Comparison of ENCODE assay signal across 8 cellular contexts in the genomic region with DNA sequence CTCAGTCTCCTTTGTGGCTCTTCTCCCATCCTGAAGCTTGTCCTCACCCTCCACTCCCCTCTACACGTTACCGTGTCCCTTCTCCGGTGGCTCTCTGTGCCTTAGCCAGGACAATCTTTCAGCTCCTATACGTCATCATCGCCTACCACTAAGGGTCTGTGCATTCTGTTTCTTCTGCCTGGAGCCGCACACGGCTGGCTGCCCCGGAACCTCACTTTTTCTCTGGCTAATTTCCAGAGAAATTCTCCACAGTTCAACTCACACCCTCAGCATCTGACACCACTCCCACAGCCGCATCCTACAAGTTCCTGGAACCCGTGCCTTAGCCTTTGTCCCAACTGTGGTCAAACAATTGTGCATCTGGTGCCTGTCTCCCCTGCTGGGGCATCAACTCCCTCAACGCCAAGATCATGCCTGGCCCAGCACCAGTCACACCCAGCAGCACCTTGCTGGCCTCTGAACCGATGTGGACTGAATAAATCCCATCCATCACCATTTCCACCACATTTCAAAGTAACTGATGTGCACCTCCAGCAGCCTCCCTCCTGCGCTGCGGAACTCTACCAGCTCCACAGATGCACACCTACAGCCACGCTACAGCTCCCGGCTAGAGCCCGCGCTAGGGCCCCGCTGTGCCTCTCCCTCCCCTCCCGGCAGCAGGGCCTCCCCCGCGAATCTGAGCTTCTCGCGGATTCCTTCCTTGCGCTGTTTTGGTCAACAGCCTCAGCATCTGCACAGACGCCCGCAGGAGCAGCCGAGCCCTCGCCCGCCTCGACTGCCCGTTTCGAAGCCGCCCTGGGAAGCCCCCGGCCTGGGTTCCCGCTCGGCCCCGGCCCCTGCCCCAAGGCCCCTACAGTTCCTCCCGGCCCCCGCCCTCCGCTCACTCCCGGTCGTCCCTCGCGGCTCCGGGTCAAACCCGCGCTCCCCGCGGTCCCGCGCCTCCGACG. TPM values are rescaled to one million over a fixed set of nuclear protein-coding genes. Genes with fewer than 3 reads are reported as not detected.
DNase-seq lines count a peak whose midpoint lies in the region; ATAC-seq and TF ChIP-seq lines count a peak whose summit lies in the region.

No MANE protein-coding gene starts in this region.

- H3K4me2 ChIP-seq in HCT116 (ENCODE audit: low read length) (peak overlapping the region; percentile 97), mesendoderm (ENCODE audit: low read length) (peak overlapping the region; percentile 99)

- H3K18ac ChIP-seq in mesendoderm (ENCODE audit: low read length): peak overlapping the region; percentile 98

- TF ChIP-seq POLR2A in HCT116 (IDR thresholded peaks at IDR 0.05; ENCODE audit: borderline replicate concordance, extremely low read depth, insufficient read depth, insufficient read length): no peak

- H3K79me1 ChIP-seq in mesendoderm (ENCODE audit: low read length): peaks cover 43% of the 10 kb centered on the region

- H3K27me3 ChIP-seq in HCT116 (ENCODE audit: insufficient read depth, low read length) (no peaks in the 10 kb centered on the region), MG63 (no peaks in the 10 kb centered on the region), duodenal mucosa (ENCODE audit: control insufficient read depth in 1 of 2, insufficient read depth in 2 of 2, low read length in 2 of 2) (no peaks in the 10 kb centered on the region), mesendoderm (ENCODE audit: insufficient read depth, low read length, poor library complexity) (no peaks in the 10 kb centered on the region)

- peak overlapping the region; percentile 72 for H3K23ac ChIP-seq in mesendoderm (ENCODE audit: low read length)

- POLR2A ChIA-PET in HCT116 (lab: Charles Lee) (interaction anchor here (1.1 kb wide), 1 partner anchor 281 kb away, joined by 3 read pairs; the partner anchor contains the start of gene CUL4A), activated B cell treated with CpG ODN at 0.5 μM for 24 hours (lab: Charles Lee) (interaction anchor here (0.6 to 1.8 kb wide), 2 partner anchors 39 to 281 kb away, joined by 5 to 8 read pairs; partner anchors contain the start of genes CUL4A and PCID2)

- H3K4me3 ChIP-seq in GM12864 (ENCODE audit: low read depth, low read length) (peak overlapping the region; percentile 61), HCT116 (replicated peaks in 1 of 2; ENCODE audit: low read depth in 1 of 2, low read length in 2 of 2) (peak overlapping the region; percentile 74 to 85), MG63 (peak overlapping the region; percentile 88), duodenal mucosa (ENCODE audit: low read depth in 1 of 2, low read length in 2 of 2) (peak overlapping the region; percentile 71 to 82), mesendoderm (ENCODE audit: low read length) (peak overlapping the region; percentile 91)

- H3K4ac ChIP-seq in mesendoderm (ENCODE audit: low read depth, low read length): peak overlapping the region; percentile 61

- no peak for TF ChIP-seq RAD21 in HCT116 (IDR thresholded peaks at IDR 0.05; ENCODE audit: low read depth)

- CTCF ChIA-PET in HCT116 (lab: Charles Lee): interaction anchor here (1.0 to 1.7 kb wide), 3 partner anchors 8 to 39 kb away, joined by 3 to 6 read pairs (median 3); no protein-coding TSS in a partner anchor
- CTCF ChIA-PET in activated B cell treated with CpG ODN at 0.5 μM for 24 hours (lab: Charles Lee): no interaction called here

- peak overlapping the region; percentile 84 for H3K9ac ChIP-seq in HCT116 (ENCODE audit: low read length)
- H3K9ac ChIP-seq in duodenal mucosa (ENCODE audit: low read depth in 1 of 2, low read length in 2 of 2): peak overlapping the region; percentile 51 to 77
- H3K9ac ChIP-seq in mesendoderm (ENCODE audit: low read length): peak overlapping the region; percentile 87

- H3K9me2 ChIP-seq in HCT116 (ENCODE audit: insufficient read depth): no peaks in the 10 kb centered on the region

- peaks cover 2 to 4% of the 10 kb centered on the region in 2 experiments; a peak in 1 of 4 replicates for H3K36me3 ChIP-seq in HCT116 (ENCODE audit: control insufficient read depth in 1 of 2, insufficient read depth in 2 of 2, low read length in 2 of 2)
- H3K36me3 ChIP-seq in MG63: peaks cover 20% of the 10 kb centered on the region
- peaks cover 0 to 6% of the 10 kb centered on the region in 2 donors for H3K36me3 ChIP-seq in duodenal mucosa (ENCODE audit: control insufficient read depth in 1 of 2, insufficient read depth in 2 of 2, low read length in 2 of 2)
- H3K36me3 ChIP-seq in mesendoderm (ENCODE audit: control insufficient read depth, insufficient read depth, low read length): no peaks in the 10 kb centered on the region

- no peak for DNase-seq in GM12864 (ENCODE audit: low read depth)
- no peak for DNase-seq in HCT116 (ENCODE audit: low read depth, low spot score)
- DNase-seq in MG63: peak; percentile 39
- no peak for DNase-seq in activated B cell treated with CpG ODN at 0.5 μM for 24 hours
- DNase-seq in mesendoderm: peak; percentile 49
- DNase-seq in stimulated activated effector memory CD8-positive, alpha-beta T cell treated with anti-CD3 and anti-CD28 coated beads, Interleukin-12 subunit alpha, Interleukin-12 subunit beta, amount 100 ng/mL, for 72 hours (ENCODE audit: low spot score in 2 of 2): peak; percentile 26 to 76
- DNase-seq in NK-92 (lab: John Stamatoyannopoulos, UW; ENCODE audit: unreplicated experiment): no peak

- H4K8ac ChIP-seq in mesendoderm (ENCODE audit: low read depth, low read length): no peak overlapping the region

- intact Hi-C loops in HCT116 (cut with micrococcal nuclease): no loop called here
- intact Hi-C loops in activated B cell treated with CpG ODN at 0.5 μM for 24 hours (cut with micrococcal nuclease): loop anchor here (1.0 to 5.0 kb wide), 6 partner anchors 43 to 622 kb away; partner anchors contain the start of genes CUL4A, LAMP1 and PCID2

- H3K27ac ChIP-seq in HCT116 (ENCODE audit: low read depth, low read length): peak overlapping the region; percentile 84
- peak overlapping the region; percentile 52 for H3K27ac ChIP-seq in duodenal mucosa (ENCODE audit: low read depth, low read length)
- peak overlapping the region; percentile 58 for H3K27ac ChIP-seq in mesendoderm (ENCODE audit: low read depth, low read length)

- H3K27ac Mint-ChIP-seq in activated B cell treated with CpG ODN at 0.5 μM for 24 hours: peak overlapping the region; percentile 77
- peak overlapping the region; percentile 77 for H3K27ac Mint-ChIP-seq in stimulated activated effector memory CD8-positive, alpha-beta T cell treated with anti-CD3 and anti-CD28 coated beads, Interleukin-12 subunit alpha, Interleukin-12 subunit beta, amount 100 ng/mL, for 72 hours

- H2AK5ac ChIP-seq in mesendoderm (ENCODE audit: low read length): peak overlapping the region; percentile 27

- H2BK5ac ChIP-seq in mesendoderm (ENCODE audit: low read length): no peak overlapping the region

- no peak overlapping the region for H2BK120ac ChIP-seq in mesendoderm (ENCODE audit: low read depth, low read length)

- WGBS in mesendoderm (ENCODE audit: extremely low coverage, insufficient coverage, low lambda C conversion rate): no CpG with 5 or more reads among the region's 54 CpGs

- H2BK15ac ChIP-seq in mesendoderm (replicated peaks; ENCODE audit: low read depth): no peak overlapping the region

- no peaks in the 10 kb centered on the region for H3K9me3 ChIP-seq in HCT116 (ENCODE audit: control insufficient read depth in 1 of 2, insufficient read depth in 1 of 2, low read depth in 1 of 2, low read length in 2 of 2)
- no peaks in the 10 kb centered on the region for H3K9me3 ChIP-seq in MG63
- H3K9me3 ChIP-seq in duodenal mucosa (ENCODE audit: control insufficient read depth in 1 of 2, low read length in 2 of 2): no peaks in the 10 kb centered on the region

- BruUV-seq in HCT116 (replicated peaks; lab: Mats Ljungman, UMichigan): no TSS peak

- H3K36me3 Mint-ChIP-seq in activated B cell treated with CpG ODN at 0.5 μM for 24 hours (ENCODE audit: low read depth): peaks cover 7% of the 10 kb centered on the region
- H3K36me3 Mint-ChIP-seq in stimulated activated effector memory CD8-positive, alpha-beta T cell treated with anti-CD3 and anti-CD28 coated beads, Interleukin-12 subunit alpha, Interleukin-12 subunit beta, amount 100 ng/mL, for 72 hours: peaks cover 19% of the 10 kb centered on the region

- H3K9me3 Mint-ChIP-seq in activated B cell treated with CpG ODN at 0.5 μM for 24 hours: no peaks in the 10 kb centered on the region
- H3K9me3 Mint-ChIP-seq in stimulated activated effector memory CD8-positive, alpha-beta T cell treated with anti-CD3 and anti-CD28 coated beads, Interleukin-12 subunit alpha, Interleukin-12 subunit beta, amount 100 ng/mL, for 72 hours: no peaks in the 10 kb centered on the region

- peaks cover 13% of the 10 kb centered on the region; the same call in 1 of the 2 replicates for H4K20me1 ChIP-seq in HCT116 (ENCODE audit: insufficient read depth)

- peak overlapping the region; percentile 92 for H3K56ac ChIP-seq in mesendoderm (ENCODE audit: low read length)

- ATAC-seq in HCT116: peak; percentile 7
- peak; percentile 7 for ATAC-seq in activated B cell treated with CpG ODN at 0.5 μM for 24 hours (ENCODE audit: low read depth)
- peak; percentile 45 for ATAC-seq in stimulated activated effector memory CD8-positive, alpha-beta T cell treated with anti-CD3 and anti-CD28 coated beads, Interleukin-12 subunit alpha, Interleukin-12 subunit beta, amount 100 ng/mL, for 72 hours

- TF ChIP-seq CTCF in GM12864 (IDR thresholded peaks at IDR 0.05; ENCODE audit: low read depth, low read length, missing control alignments): no peak
- no peak for TF ChIP-seq CTCF in HCT116 (IDR thresholded peaks at IDR 0.05 in 2 of 3, conservative IDR thresholded peaks at IDR 0.05 in 1 of 3; ENCODE audit: borderline replicate concordance in 1 of 3, insufficient read depth in 1 of 3, low read depth in 2 of 3, low read length in 2 of 3)
- TF ChIP-seq CTCF in activated B cell treated with CpG ODN at 0.5 μM for 24 hours (IDR thresholded peaks at IDR 0.05): no peak

- H3K79me2 ChIP-seq in HCT116 (ENCODE audit: insufficient read depth, low read length) (peaks cover 87% of the 10 kb centered on the region), mesendoderm (ENCODE audit: control insufficient read depth, insufficient read depth, low read length) (peaks cover 57% of the 10 kb centered on the region)

- H3K4me1 ChIP-seq in HCT116 (ENCODE audit: control insufficient read depth in 1 of 2, insufficient read depth in 2 of 2, low read length in 2 of 2): peaks cover 25 to 38% of the 10 kb centered on the region in 2 experiments
- peaks cover 32 to 36% of the 10 kb centered on the region in 2 donors for H3K4me1 ChIP-seq in duodenal mucosa (ENCODE audit: control insufficient read depth in 1 of 2, insufficient read depth in 2 of 2, low read length in 2 of 2)
- H3K4me1 ChIP-seq in mesendoderm (ENCODE audit: control insufficient read depth, low read depth, low read length): peaks cover 14% of the 10 kb centered on the region

- no peaks in the 10 kb centered on the region for H3K27me3 Mint-ChIP-seq in activated B cell treated with CpG ODN at 0.5 μM for 24 hours

- H4K5ac ChIP-seq in mesendoderm (ENCODE audit: low read length): no peak overlapping the region

- H3K4me3 Mint-ChIP-seq in activated B cell treated with CpG ODN at 0.5 μM for 24 hours: peak overlapping the region; percentile 90
- H3K4me3 Mint-ChIP-seq in stimulated activated effector memory CD8-positive, alpha-beta T cell treated with anti-CD3 and anti-CD28 coated beads, Interleukin-12 subunit alpha, Interleukin-12 subunit beta, amount 100 ng/mL, for 72 hours: peak overlapping the region; percentile 83

- RAD21 ChIA-PET in HCT116 (lab: Charles Lee; ENCODE audit: low non-redundant PET in 1 of 2, low total read pairs in 2 of 2, uncharacterized antibody in 2 of 2, unreplicated experiment in 2 of 2): no interaction called here

- H3K4me1 Mint-ChIP-seq in activated B cell treated with CpG ODN at 0.5 μM for 24 hours: peaks cover 52% of the 10 kb centered on the region
- peaks cover 53% of the 10 kb centered on the region for H3K4me1 Mint-ChIP-seq in stimulated activated effector memory CD8-positive, alpha-beta T cell treated with anti-CD3 and anti-CD28 coated beads, Interleukin-12 subunit alpha, Interleukin-12 subunit beta, amount 100 ng/mL, for 72 hours

- no peak overlapping the region for H2AFZ ChIP-seq in HCT116 (ENCODE audit: low read depth, low read length, poor library complexity, severe bottlenecking)

RNA-seq across cellular contexts. Expression of gene DCUN1D2, which starts 0.7 kb away (rescaled TPM):
- total RNA-seq in HCT116 (2021; ENCODE audit: unreplicated experiment): 25.4 TPM
- polyA plus RNA-seq in HCT116 (2012): 9.2 and 11.2 TPM in 2 replicates
- total RNA-seq in MG63 (2014; rRNA removed; shearing (Covaris generic); ENCODE audit: low replicate concordance): 6.0 and 6.8 TPM in 2 replicates
- total RNA-seq in activated B cell treated with CpG ODN at 0.5 μM for 24 hours: 19.8 and 26.2 TPM in 2 replicates
- 12.4 TPM for polyA plus RNA-seq in mesendoderm (2013, experiment 1 of 2)
- polyA plus RNA-seq in mesendoderm (2013, experiment 2 of 2): 12.0 TPM

RNA-seq across cellular contexts. Expression of gene ADPRHL1, which starts 36.5 kb away (rescaled TPM):
- total RNA-seq in HCT116 (2021; ENCODE audit: unreplicated experiment): 12.6 TPM
- 11.4 and 11.8 TPM in 2 replicates for polyA plus RNA-seq in HCT116 (2012)
- 0.96 and 2.8 TPM in 2 replicates for total RNA-seq in MG63 (2014; rRNA removed; shearing (Covaris generic); ENCODE audit: low replicate concordance)
- 0.84 and 0.93 TPM in 2 replicates for total RNA-seq in activated B cell treated with CpG ODN at 0.5 μM for 24 hours
- 0.93 TPM for polyA plus RNA-seq in mesendoderm (2013, experiment 1 of 2)
- polyA plus RNA-seq in mesendoderm (2013, experiment 2 of 2): 1.2 TPM

Comparison
In these comparisons a context has a peak if more than half of its experiments do, and no peak if none do; other contexts are left out.
1. DNase-seq: peak in MG63 (single experiment), mesendoderm (single experiment) and stimulated activated effector memory CD8-positive, alpha-beta T cell treated with anti-CD3 and anti-CD28 coated beads, Interleukin-12 subunit alpha, Interleukin-12 subunit beta, amount 100 ng/mL, for 72 hours (2 of 2); none in GM12864 (single experiment), HCT116 (single experiment), activated B cell treated with CpG ODN at 0.5 μM for 24 hours (single experiment) and NK-92 (single experiment).
2. Peak in every context shown above with its lines, with median percentiles within 50 percentile points of each other: H3K4me3 ChIP-seq, ATAC-seq, H3K27ac ChIP-seq and H3K9ac ChIP-seq.